1 cellular context compared by ENCODE assay signal in genomic region chr7:121306565-121306964, GRCh38.
TF ChIP-seq lines count a peak whose summit lies in the region.

No MANE protein-coding gene starts in this region.

TF ChIP-seq in SK-N-SH, 30 proteins besides CTCF, POLR2A, EP300 and RAD21 (continued from another document):
- TF ChIP-seq REST (IDR thresholded peaks at IDR 0.05; ENCODE audit: low read depth, low read length) (no peak), MAX (IDR thresholded peaks at IDR 0.05; ENCODE audit: low read depth) (no peak), GATA2 (CRISPR knock-in tag; IDR thresholded peaks at IDR 0.05) (no peak; the same call in 1 of the 2 replicates), SMC3 (IDR thresholded peaks at IDR 0.05; ENCODE audit: low read depth, low read length) (no peak), SIN3A (IDR thresholded peaks at IDR 0.05; ENCODE audit: borderline replicate concordance, low read depth, low read length) (no peak), RCOR1 (IDR thresholded peaks at IDR 0.05; ENCODE audit: low read length) (peak; percentile 13; the same call in 1 of the 2 replicates), ELF1 (IDR thresholded peaks at IDR 0.05) (no peak), CHD2 (IDR thresholded peaks at IDR 0.05; ENCODE audit: low read length, partially characterized antibody) (peak; percentile 69), MXI1 (IDR thresholded peaks at IDR 0.05; ENCODE audit: low read depth, low read length) (no peak), RXRA (IDR thresholded peaks at IDR 0.05; ENCODE audit: borderline replicate concordance, low read depth) (no peak), YY1 (IDR thresholded peaks at IDR 0.05; ENCODE audit: low read depth) (no peak)
